8 cellular contexts compared by ENCODE assay signal in the genomic region with DNA sequence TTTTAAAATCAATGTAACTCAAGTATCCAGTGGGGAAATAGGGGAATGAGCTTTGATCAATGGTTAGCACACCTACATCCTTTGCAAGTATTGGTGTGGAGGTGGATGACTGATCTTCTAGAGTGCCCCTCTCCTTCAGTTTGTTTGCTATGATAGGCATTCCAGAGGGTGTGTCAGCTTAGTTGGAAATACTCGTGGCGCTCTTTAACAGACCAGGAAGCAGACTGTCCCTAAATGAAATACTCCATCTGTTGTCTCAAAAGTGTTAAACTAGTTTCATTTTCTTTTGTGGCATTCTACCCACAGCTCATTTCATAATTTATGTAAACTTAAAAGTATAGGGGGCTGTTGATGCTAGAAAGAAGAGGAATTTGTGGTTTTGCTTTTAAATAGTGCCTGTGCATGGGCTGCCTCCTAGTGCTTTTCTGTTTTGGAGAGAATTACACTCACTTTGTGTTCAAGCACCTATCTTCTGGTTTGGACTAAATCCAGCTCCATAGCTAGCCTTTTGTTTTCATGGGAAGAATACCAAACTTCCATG.
DNase-seq lines count a peak whose midpoint lies in the region; ATAC-seq and TF ChIP-seq lines count a peak whose summit lies in the region.

No MANE protein-coding gene starts in this region.

- intact Hi-C loops in left cardiac atrium (cut with DNase I): no loop called here

- H3K4me1 ChIP-seq in DND-41 (ENCODE audit: insufficient read depth, low read length): peaks cover 25% of the 10 kb centered on the region

- no peaks in the 10 kb centered on the region for H3K4me1 Mint-ChIP-seq in nephron progenitor cell

- TF ChIP-seq CTCF in DND-41 (IDR thresholded peaks at IDR 0.05; ENCODE audit: borderline replicate concordance, extremely low read depth, low read length, poor library complexity, severe bottlenecking) (peak; percentile 72), WI38 (IDR thresholded peaks at IDR 0.05; ENCODE audit: low read depth, low read length) (no peak), nephron progenitor cell (IDR thresholded peaks at IDR 0.05) (no peak)

- no peak overlapping the region for H3K27ac Mint-ChIP-seq in nephron progenitor cell

- H3K9ac ChIP-seq in DND-41 (ENCODE audit: low read depth, low read length): no peak overlapping the region; the same call in 1 of the 2 replicates

- H3K36me3 ChIP-seq in DND-41 (ENCODE audit: insufficient read depth, low read length): no peaks in the 10 kb centered on the region

- no peak overlapping the region for H3K4me3 Mint-ChIP-seq in nephron progenitor cell

- no peaks in the 10 kb centered on the region for H3K27me3 Mint-ChIP-seq in nephron progenitor cell (ENCODE audit: low read depth, poor library complexity)

- no peaks in the 10 kb centered on the region for H4K20me1 ChIP-seq in DND-41 (ENCODE audit: insufficient read depth, low read length)

- no peaks in the 10 kb centered on the region for H3K79me2 ChIP-seq in DND-41 (ENCODE audit: insufficient read depth, low read length)

- DNase-seq in DND-41 (peak; percentile 53), left cardiac atrium (no peak), stromal cell of bone marrow (ENCODE audit: low read depth) (peak; percentile 9), epidermal melanocyte (ENCODE audit: insufficient read length, low spot score) (no peak), nephron progenitor cell (no peak)

- peak overlapping the region; percentile 10; the same call in 1 of the 2 replicates for H2AFZ ChIP-seq in DND-41 (ENCODE audit: low read depth, low read length)

- peak overlapping the region; percentile 63 for H3K4me2 ChIP-seq in DND-41 (ENCODE audit: insufficient read depth, low read length)

- H3K27me3 ChIP-seq in DND-41 (ENCODE audit: insufficient read depth, low read length, poor library complexity): no peaks in the 10 kb centered on the region

- H3K9me3 ChIP-seq in DND-41 (ENCODE audit: insufficient read depth, low read length, severe bottlenecking): no peaks in the 10 kb centered on the region

- peak overlapping the region in 1 of 2 experiments; percentile 36; a peak in 2 of 4 replicates for H3K4me3 ChIP-seq in DND-41 (ENCODE audit: low read depth in 1 of 2, low read length in 2 of 2)
- peak overlapping the region; percentile 0; the same call in 1 of the 2 replicates for H3K4me3 ChIP-seq in WI38 (ENCODE audit: low read depth, low read length)

- peak overlapping the region; percentile 71 for H3K27ac ChIP-seq in DND-41 (ENCODE audit: low read length)

- no peaks in the 10 kb centered on the region for H3K36me3 Mint-ChIP-seq in nephron progenitor cell (ENCODE audit: low read depth)

- peak; percentile 93 for ATAC-seq in DND-41 (ENCODE audit: insufficient read depth, low read depth)
- peak; percentile 63 for ATAC-seq in GM19467 (IDR thresholded peaks at IDR 0.05; ENCODE audit: unreplicated experiment)
- peak; percentile 49 for ATAC-seq in HG03565 (IDR thresholded peaks at IDR 0.05; ENCODE audit: unreplicated experiment)
- peak; percentile 50 to 69 for ATAC-seq in left cardiac atrium

- no peaks in the 10 kb centered on the region for H3K9me3 Mint-ChIP-seq in nephron progenitor cell

Comparison
In these comparisons a context has a peak if more than half of its experiments do, and no peak if none do; other contexts are left out.
1. DNase-seq: peak in DND-41 (single experiment) and stromal cell of bone marrow (single experiment); none in left cardiac atrium (single experiment), epidermal melanocyte (single experiment) and nephron progenitor cell (single experiment).
2. Peak in every context shown above with its lines, with median percentiles within 50 percentile points of each other: ATAC-seq.